In the genomic region with DNA sequence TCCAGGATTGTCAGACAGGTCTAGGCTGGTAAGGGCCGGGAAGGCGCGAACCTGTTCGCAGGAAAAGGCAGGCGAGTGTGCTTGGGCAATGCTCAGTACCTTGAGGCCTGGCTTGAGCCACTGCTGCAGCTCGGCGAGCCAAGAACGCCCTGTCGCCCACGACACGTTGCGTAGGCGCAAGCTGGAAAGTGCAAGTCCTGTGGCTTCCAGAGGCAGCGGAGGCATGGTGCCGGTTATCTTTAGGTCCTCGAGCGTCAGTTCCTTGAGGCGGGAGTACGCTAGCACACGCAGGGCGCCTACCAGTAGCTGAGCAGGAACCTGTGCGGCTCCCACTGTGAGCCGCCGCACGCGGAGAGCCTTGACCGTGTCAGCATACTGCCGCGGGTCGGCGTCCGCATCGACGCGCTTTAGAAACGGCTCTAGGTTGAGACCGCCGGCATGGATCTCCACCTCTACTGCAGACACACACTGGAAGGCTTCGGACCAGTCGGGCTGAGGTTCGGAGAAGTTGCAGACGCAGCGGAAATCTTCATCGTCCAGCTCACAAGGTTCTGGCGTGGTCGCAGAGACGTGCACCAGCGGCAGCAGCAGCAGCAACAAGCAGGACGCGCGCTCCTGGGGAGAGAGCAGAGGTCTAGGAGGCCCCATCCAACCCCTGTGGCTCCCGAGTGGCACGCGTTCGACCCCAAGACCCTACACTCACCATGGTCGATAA, we compare ENCODE assay signal across 9 cellular contexts. TPM values are rescaled to one million over a fixed set of nuclear protein-coding genes. Genes with fewer than 3 reads are reported as not detected.
DNase-seq lines count a peak whose midpoint lies in the region; ATAC-seq, FAIRE-seq and TF ChIP-seq lines count a peak whose summit lies in the region.
"Had no signal": no experiment of that assay in that cellular context is flagged by ENCODE, and none has a peak within 500 bp of the region (broad histone marks: within the 10 kb centered on the region; RNA-seq: fewer than 3 reads in every experiment).

No MANE protein-coding gene starts in this region.

- H3K4me1 Mint-ChIP-seq in activated naive CD8-positive, alpha-beta T cell treated with anti-CD3 and anti-CD28 coated beads, Interleukin-2, amount 50 U/mL, for 24 hours: peaks cover 33% of the 10 kb centered on the region
- no peaks in the 10 kb centered on the region for H3K4me1 Mint-ChIP-seq in endothelial cell (ENCODE audit: unreplicated experiment)

- no peak for TF ChIP-seq POLR2A in GM12891 (IDR thresholded peaks at IDR 0.05; ENCODE audit: low read depth, low read length)

- H3K4me3 ChIP-seq in right cardiac atrium (ENCODE audit: low read length) (peak overlapping the region; percentile 44), skin epidermis (peak overlapping the region; percentile 27 to 41 (median 35))

- ATAC-seq in HG02642 (IDR thresholded peaks at IDR 0.05; ENCODE audit: poor library complexity, unreplicated experiment) (peak; percentile 67), right cardiac atrium (peak; percentile 80 to 81)
- peak; percentile 68 for ATAC-seq in activated naive CD8-positive, alpha-beta T cell treated with anti-CD3 and anti-CD28 coated beads, Interleukin-2, amount 50 U/mL, for 24 hours

- under 1% methylated on average over 56 of the region's 56 CpGs for WGBS in right cardiac atrium

- peak overlapping the region; percentile 49 for H3K27ac Mint-ChIP-seq in activated naive CD8-positive, alpha-beta T cell treated with anti-CD3 and anti-CD28 coated beads, Interleukin-2, amount 50 U/mL, for 24 hours
- no peak overlapping the region for H3K27ac Mint-ChIP-seq in endothelial cell (ENCODE audit: unreplicated experiment)

- no peaks in the 10 kb centered on the region for H3K4me1 ChIP-seq in right cardiac atrium (ENCODE audit: control insufficient read depth, insufficient read depth, low read length)

- H3K36me3 Mint-ChIP-seq in activated naive CD8-positive, alpha-beta T cell treated with anti-CD3 and anti-CD28 coated beads, Interleukin-2, amount 50 U/mL, for 24 hours (ENCODE audit: low read depth): peaks cover 2% of the 10 kb centered on the region
- H3K36me3 Mint-ChIP-seq in endothelial cell (ENCODE audit: low read depth, unreplicated experiment): peaks cover 13% of the 10 kb centered on the region

- H3K27ac ChIP-seq in right cardiac atrium (ENCODE audit: low read length) (peak overlapping the region; percentile 20), skin epidermis (peak overlapping the region; percentile 18 to 86 (median 74))

- peaks cover 8% of the 10 kb centered on the region for H3K9me3 Mint-ChIP-seq in activated naive CD8-positive, alpha-beta T cell treated with anti-CD3 and anti-CD28 coated beads, Interleukin-2, amount 50 U/mL, for 24 hours
- peaks cover 14% of the 10 kb centered on the region for H3K9me3 Mint-ChIP-seq in endothelial cell (ENCODE audit: unreplicated experiment)

- peak; percentile 90 for FAIRE-seq in GM12891 (lab: Jason Lieb, UNC)

- intact Hi-C loops in right cardiac atrium (cut with DNase I): loop anchor here in 3 of 4 donors (5.0 to 10.0 kb wide), 2 partner anchors 65 to 68 kb away; partner anchors contain the start of genes APBB3 (in 1 of the 3) and SLC35A4 (in 1 of the 3)

- peaks cover 23% of the 10 kb centered on the region for H3K27me3 Mint-ChIP-seq in activated naive CD8-positive, alpha-beta T cell treated with anti-CD3 and anti-CD28 coated beads, Interleukin-2, amount 50 U/mL, for 24 hours
- peaks cover 4% of the 10 kb centered on the region for H3K27me3 Mint-ChIP-seq in endothelial cell (ENCODE audit: unreplicated experiment)

- peak; percentile 39 for DNase-seq in GM12891 (ENCODE audit: insufficient read length, low spot score)
- DNase-seq in RPMI7951 (ENCODE audit: low read depth): peak; percentile 5
- peak; percentile 50 for DNase-seq in activated naive CD8-positive, alpha-beta T cell treated with anti-CD3 and anti-CD28 coated beads, Interleukin-2, amount 50 U/mL, for 24 hours
- DNase-seq in right cardiac atrium: peak; percentile 67 to 84 (median 83)
- no peak for DNase-seq in endothelial cell (ENCODE audit: low spot score)
- no peak for DNase-seq in GOT3 (lab: John Stamatoyannopoulos, UW)

- no peaks in the 10 kb centered on the region for H3K9me3 ChIP-seq in right cardiac atrium (ENCODE audit: control insufficient read depth, low read length)

- H3K27me3 ChIP-seq in right cardiac atrium (ENCODE audit: control insufficient read depth, insufficient read depth): no peaks in the 10 kb centered on the region

- TF ChIP-seq CTCF in endothelial cell (IDR thresholded peaks at IDR 0.05; ENCODE audit: unreplicated experiment): no peak

- H3K4me3 Mint-ChIP-seq in activated naive CD8-positive, alpha-beta T cell treated with anti-CD3 and anti-CD28 coated beads, Interleukin-2, amount 50 U/mL, for 24 hours: peak overlapping the region; percentile 75
- H3K4me3 Mint-ChIP-seq in endothelial cell (ENCODE audit: unreplicated experiment): no peak overlapping the region

TF ChIP-seq in GM12891, 5 proteins besides CTCF, POLR2A, EP300 and RAD21:
- no peak for TF ChIP-seq TAF1 (IDR thresholded peaks at IDR 0.05; ENCODE audit: low read depth, low read length)
- no peak for TF ChIP-seq SPI1 (IDR thresholded peaks at IDR 0.05; ENCODE audit: low read depth, low read length)
- no peak for TF ChIP-seq PAX5 (IDR thresholded peaks at IDR 0.05; ENCODE audit: insufficient read depth, low read length, severe bottlenecking)
- no peak for TF ChIP-seq POU2F2 (IDR thresholded peaks at IDR 0.05; ENCODE audit: low read depth, low read length)
- no peak for TF ChIP-seq POLR2AphosphoS5 (IDR thresholded peaks at IDR 0.05; ENCODE audit: low read depth, low read length)

RNA-seq across cellular contexts. Expression of gene CD14, which starts 0.5 kb away (rescaled TPM):
- 0.15 TPM for polyA plus RNA-seq in GM12891 (2012; ENCODE audit: low read depth, missing spikeins)
- total RNA-seq in RPMI7951 (2014; rRNA removed; shearing (Covaris generic)): 0.20 and 0.96 TPM in 2 replicates
- total RNA-seq in right cardiac atrium (10 to 100 TPM; 52.8 to 99.0 (median 68.0) TPM), endothelial cell (ENCODE audit: unreplicated experiment) (not detected)
- polyA plus RNA-seq in right cardiac atrium: 25.1 TPM
- total RNA-seq: SK-MEL-5 had no signal

RNA-seq across cellular contexts. Expression of gene TMCO6, which starts 6.7 kb away (rescaled TPM):
- polyA plus RNA-seq in GM12891 (2012; ENCODE audit: low read depth, missing spikeins): 11.1 TPM
- 6.8 and 9.2 TPM in 2 replicates for total RNA-seq in RPMI7951 (2014; rRNA removed; shearing (Covaris generic))
- 1 to 10 TPM; 4.3 to 5.0 (median 4.8) TPM for total RNA-seq in right cardiac atrium
- 4.6 TPM for polyA plus RNA-seq in right cardiac atrium
- total RNA-seq in endothelial cell (ENCODE audit: unreplicated experiment): 22.7 TPM

RNA-seq across cellular contexts. Expression of gene NDUFA2, which starts 14.9 kb away (rescaled TPM):
- 200 TPM for polyA plus RNA-seq in GM12891 (2012; ENCODE audit: low read depth, missing spikeins)
- 106 and 116 TPM in 2 replicates for total RNA-seq in RPMI7951 (2014; rRNA removed; shearing (Covaris generic))
- 100 to 1,000 TPM in 3 of 4 donors, 10 to 100 TPM in 1; 96.8 to 130 (median 106) TPM for total RNA-seq in right cardiac atrium
- polyA plus RNA-seq in right cardiac atrium: 334 TPM
- 56.0 TPM for total RNA-seq in endothelial cell (ENCODE audit: unreplicated experiment)

RNA-seq across cellular contexts. Expression of gene IK, which starts 15.1 kb away (rescaled TPM):
- 99.2 TPM for polyA plus RNA-seq in GM12891 (2012; ENCODE audit: low read depth, missing spikeins)
- 93.8 and 130 TPM in 2 replicates for total RNA-seq in RPMI7951 (2014; rRNA removed; shearing (Covaris generic))
- total RNA-seq in right cardiac atrium: 10 to 100 TPM; 68.2 to 77.6 (median 69.9) TPM
- polyA plus RNA-seq in right cardiac atrium: 62.4 TPM
- total RNA-seq in endothelial cell (ENCODE audit: unreplicated experiment): 76.1 TPM

RNA-seq across cellular contexts. Expression of gene WDR55, which starts 32.2 kb away (rescaled TPM):
- 14.2 TPM for polyA plus RNA-seq in GM12891 (2012; ENCODE audit: low read depth, missing spikeins)
- 11.2 and 15.4 TPM in 2 replicates for total RNA-seq in RPMI7951 (2014; rRNA removed; shearing (Covaris generic))
- total RNA-seq in right cardiac atrium (10 to 100 TPM; 10.0 to 13.8 (median 12.5) TPM), endothelial cell (ENCODE audit: unreplicated experiment) (28.5 TPM)
- 11.2 TPM for polyA plus RNA-seq in right cardiac atrium

Comparison
In these comparisons a context has a peak if more than half of its experiments do, and no peak if none do; other contexts are left out.
1. DNase-seq: peak in GM12891 (single experiment), RPMI7951 (single experiment), activated naive CD8-positive, alpha-beta T cell treated with anti-CD3 and anti-CD28 coated beads, Interleukin-2, amount 50 U/mL, for 24 hours (single experiment) and right cardiac atrium (3 of 3); none in endothelial cell (single experiment) and GOT3 (single experiment).
2. RNA of gene CD14, which starts 0.5 kb away (total RNA-seq): 52.8 to 99.0 TPM in right cardiac atrium; 0.20 to 0.96 TPM in RPMI7951 and not detected in endothelial cell (single experiment); every median in the first group is over 10 times any median in the second.
3. Peak in every context shown above with its lines, with median percentiles within 50 percentile points of each other: ATAC-seq.